ENCODE assay signal across 18 cellular contexts in genomic region chr1:214494706-214495105, GRCh38. TPM values are rescaled to one million over a fixed set of nuclear protein-coding genes. Genes with fewer than 3 reads are reported as not detected.
A peak's percentile ranks its signal among the peaks of the same experiment; 100 is the strongest.
DNase-seq lines count a peak whose midpoint lies in the region; FAIRE-seq and TF ChIP-seq lines count a peak whose summit lies in the region.
"Had no signal": no experiment of that assay in that cellular context is flagged by ENCODE, and none has a peak within 500 bp of the region (broad histone marks: within the 10 kb centered on the region; RNA-seq: fewer than 3 reads in every experiment).

No MANE protein-coding gene starts in this region.

- H3K9me3 ChIP-seq in astrocyte (ENCODE audit: insufficient read depth, low read depth, low read length): no peaks in the 10 kb centered on the region
- no peaks in the 10 kb centered on the region for H3K9me3 ChIP-seq in mesenchymal stem cell (ENCODE audit: control insufficient read depth, low read length)
- H3K9me3 ChIP-seq: colonic mucosa, ovary had no signal

- H4K91ac ChIP-seq in mesenchymal stem cell (ENCODE audit: low read length): no peak overlapping the region

- TF ChIP-seq CTCF in astrocyte (IDR thresholded peaks at IDR 0.05; ENCODE audit: insufficient read depth, low read depth, low read length): no peak

- WGBS in mesenchymal stem cell: 29% methylated on average over 2 of the region's 2 CpGs

- peaks cover 3% of the 10 kb centered on the region for H3K36me3 Mint-ChIP-seq in astrocyte (ENCODE audit: low read depth, unreplicated experiment)
- H3K36me3 Mint-ChIP-seq: activated naive CD8-positive, alpha-beta T cell treated with anti-CD3 and anti-CD28 coated beads, Interleukin-2, amount 10 ng/mL, durations not matched to agents 7 days and 5 days; memory B cell had no signal

- H3K23ac ChIP-seq in mesenchymal stem cell (ENCODE audit: low read length in 2 of 2): no peak overlapping the region

- H2BK5ac ChIP-seq in mesenchymal stem cell (ENCODE audit: low read depth, low read length, poor library complexity, severe bottlenecking): no peak overlapping the region

- no peak overlapping the region for H2AFZ ChIP-seq in ACC112 (ENCODE audit: low read length, unreplicated experiment)
- no peak overlapping the region for H2AFZ ChIP-seq in astrocyte (ENCODE audit: low read depth, low read length)
- H2AFZ ChIP-seq in mesenchymal stem cell (ENCODE audit: low read depth, low read length): no peak overlapping the region

- H3K4me1 Mint-ChIP-seq in astrocyte (ENCODE audit: low read depth, unreplicated experiment): peaks cover 65% of the 10 kb centered on the region
- H3K4me1 Mint-ChIP-seq: activated naive CD8-positive, alpha-beta T cell treated with anti-CD3 and anti-CD28 coated beads, Interleukin-2, amount 10 ng/mL, durations not matched to agents 7 days and 5 days; memory B cell had no signal

- H3K27me3 ChIP-seq in ACC112 (ENCODE audit: insufficient read depth, low read length): no peaks in the 10 kb centered on the region
- H3K27me3 ChIP-seq in astrocyte (ENCODE audit: insufficient read depth, low read length): no peaks in the 10 kb centered on the region
- no peaks in the 10 kb centered on the region for H3K27me3 ChIP-seq in mesenchymal stem cell (ENCODE audit: control insufficient read depth in 1 of 2, insufficient read depth in 1 of 2, low read length in 2 of 2)
- H3K27me3 ChIP-seq: colonic mucosa, ovary had no signal

- peak; percentile 80 for FAIRE-seq in astrocyte (lab: Jason Lieb, UNC)

- peak overlapping the region; percentile 64 for H3K27ac Mint-ChIP-seq in astrocyte (ENCODE audit: unreplicated experiment)
- H3K27ac Mint-ChIP-seq: activated naive CD8-positive, alpha-beta T cell treated with anti-CD3 and anti-CD28 coated beads, Interleukin-2, amount 10 ng/mL, durations not matched to agents 7 days and 5 days; memory B cell had no signal

- H3K4me1 ChIP-seq in ACC112 (ENCODE audit: control insufficient read depth, insufficient read depth, low read length, unreplicated experiment) (peaks cover 29% of the 10 kb centered on the region), astrocyte (ENCODE audit: insufficient read depth, low read length) (peaks cover 20% of the 10 kb centered on the region), mesenchymal stem cell (ENCODE audit: control insufficient read depth, insufficient read depth, low read depth, low read length) (peaks cover 14% of the 10 kb centered on the region)
- H3K4me1 ChIP-seq: colonic mucosa had no signal

- no peak overlapping the region for H3K4me3 Mint-ChIP-seq in astrocyte (ENCODE audit: unreplicated experiment)
- H3K4me3 Mint-ChIP-seq: activated naive CD8-positive, alpha-beta T cell treated with anti-CD3 and anti-CD28 coated beads, Interleukin-2, amount 10 ng/mL, durations not matched to agents 7 days and 5 days; memory B cell had no signal

- DNase-seq in HT1080 (ENCODE audit: low read depth) (peak; percentile 80), astrocyte (ENCODE audit: low read depth) (peak; percentile 83), mesenchymal stem cell (no peak), T-helper 2 cell (no peak), NCI-H526 (lab: John Stamatoyannopoulos, UW) (no peak), HuH-7 (ENCODE audit: low spot score) (no peak)
- DNase-seq in activated T-cell treated with anti-CD3 and anti-CD28 coated beads, Interleukin-2, amount 50 U/mL, for 1 hour: no peak
- DNase-seq: activated CD4-positive, CD25-positive, alpha-beta regulatory T cell; activated CD8-positive, alpha-beta memory T cell treated with anti-CD3 and anti-CD28 coated beads, Interleukin-2, amount 50 U/mL, for 48 hours; activated naive CD8-positive, alpha-beta T cell treated with anti-CD3 and anti-CD28 coated beads, Interleukin-2, amount 10 ng/mL, durations not matched to agents 7 days and 5 days; colonic mucosa; DMS 273 treated with DMSO at 0.1 percent for 48 hours; NCI-H1092 treated with DMSO at 0.1 percent for 48 hours; NCI-H2227 treated with DMSO at 0.1 percent for 48 hours; ovary; stimulated activated CD4-positive, alpha-beta T cell treated with anti-CD3 and anti-CD28 coated beads, Interleukin-15, amount 100 ng/mL, for 24 hours had no signal

- H3K27ac ChIP-seq in ACC112 (ENCODE audit: low read depth, low read length) (peak overlapping the region; percentile 12; the same call in 1 of the 2 replicates), astrocyte (ENCODE audit: low read depth, low read length) (peak overlapping the region; percentile 54), mesenchymal stem cell (ENCODE audit: low read length, poor library complexity, severe bottlenecking) (peak overlapping the region; percentile 76)
- H3K27ac ChIP-seq: colonic mucosa, ovary had no signal

- no peaks in the 10 kb centered on the region for H3K9me3 Mint-ChIP-seq in astrocyte (ENCODE audit: unreplicated experiment)
- H3K9me3 Mint-ChIP-seq: activated naive CD8-positive, alpha-beta T cell treated with anti-CD3 and anti-CD28 coated beads, Interleukin-2, amount 10 ng/mL, durations not matched to agents 7 days and 5 days; memory B cell had no signal

- H4K20me1 ChIP-seq in astrocyte (ENCODE audit: insufficient read depth, low read length): peaks cover 71% of the 10 kb centered on the region

- no peak overlapping the region for H4K8ac ChIP-seq in mesenchymal stem cell (ENCODE audit: low read length)

- no peak overlapping the region for H2AK5ac ChIP-seq in mesenchymal stem cell (ENCODE audit: low read length, severe bottlenecking)

- H3K14ac ChIP-seq in mesenchymal stem cell (ENCODE audit: low read length in 2 of 2): no peak overlapping the region

- no peak overlapping the region for H2BK12ac ChIP-seq in mesenchymal stem cell (ENCODE audit: low read length in 2 of 2)

- H3K27me3 Mint-ChIP-seq in astrocyte (ENCODE audit: low read depth, unreplicated experiment): no peaks in the 10 kb centered on the region

- peak overlapping the region; percentile 54 for H3K4me2 ChIP-seq in astrocyte (ENCODE audit: low read length)
- H3K4me2 ChIP-seq in mesenchymal stem cell (ENCODE audit: low read length, poor library complexity, severe bottlenecking): no peak overlapping the region

- no peak overlapping the region for H2BK120ac ChIP-seq in mesenchymal stem cell (ENCODE audit: low read depth, low read length)

- H3K4me3 ChIP-seq in ACC112 (ENCODE audit: low read depth, low read length) (no peak overlapping the region), astrocyte (ENCODE audit: insufficient read depth, low read depth, low read length) (no peak overlapping the region), mesenchymal stem cell (ENCODE audit: insufficient read depth in 1 of 2, low read depth in 1 of 2, low read length in 2 of 2) (no peak overlapping the region)
- H3K4me3 ChIP-seq: colonic mucosa, ovary had no signal

- H3K79me1 ChIP-seq in mesenchymal stem cell (replicated peaks; ENCODE audit: low read length, poor library complexity, severe bottlenecking): no peaks in the 10 kb centered on the region

- H2BK15ac ChIP-seq in mesenchymal stem cell (ENCODE audit: low read depth, poor library complexity, severe bottlenecking): no peak overlapping the region

- H3K4ac ChIP-seq in mesenchymal stem cell (ENCODE audit: low read depth in 1 of 2, low read length in 2 of 2): no peak overlapping the region

- H3K36me3 ChIP-seq in ACC112 (ENCODE audit: insufficient read depth, low read length) (no peaks in the 10 kb centered on the region), astrocyte (ENCODE audit: insufficient read depth, low read length) (no peaks in the 10 kb centered on the region), mesenchymal stem cell (ENCODE audit: control insufficient read depth in 1 of 2, insufficient read depth in 2 of 2, low read depth in 1 of 2, low read length in 2 of 2) (peaks cover 0 to 11% of the 10 kb centered on the region in 2 experiments)
- H3K36me3 ChIP-seq: colonic mucosa, ovary had no signal

- H3K9ac ChIP-seq in astrocyte (ENCODE audit: low read length): no peak overlapping the region
- H3K9ac ChIP-seq in mesenchymal stem cell (ENCODE audit: low read length): no peak overlapping the region

- peaks cover 84% of the 10 kb centered on the region for H3K79me2 ChIP-seq in ACC112 (ENCODE audit: control insufficient read depth, insufficient read depth, low read length, unreplicated experiment)
- peaks cover 98% of the 10 kb centered on the region for H3K79me2 ChIP-seq in astrocyte (ENCODE audit: insufficient read depth, low read length)

- no peak overlapping the region for H3K18ac ChIP-seq in mesenchymal stem cell (ENCODE audit: low read depth in 1 of 2, low read length in 2 of 2)

RNA-seq across cellular contexts. Expression of gene PTPN14, which starts 56.7 kb away (rescaled TPM):
- 47.5 and 63.0 TPM in 2 replicates for total RNA-seq in HT1080 (2014; rRNA removed; shearing (Covaris generic))
- polyA plus RNA-seq in HT1080 (2015; cell fraction: cytosol; rRNA removed): 45.8 and 70.0 TPM in 2 replicates
- 104 and 120 TPM in 2 replicates for polyA plus RNA-seq in HT1080 (2015; cell fraction: nucleus; rRNA removed)
- total RNA-seq in astrocyte: 154 and 177 TPM in 2 replicates
- polyA plus RNA-seq in mesenchymal stem cell (2013, experiment 1 of 2): 18.6 TPM
- 18.0 TPM for polyA plus RNA-seq in mesenchymal stem cell (2013, experiment 2 of 2)

Comparison
In these comparisons a context has a peak if more than half of its experiments do, and no peak if none do; other contexts are left out.
1. H3K27ac ChIP-seq: peak in every context shown above with its lines; median percentile 76 in mesenchymal stem cell; 54 in astrocyte; 12 in ACC112.
2. DNase-seq: peak in HT1080 (single experiment) and astrocyte (single experiment); none in mesenchymal stem cell (single experiment), activated T-cell treated with anti-CD3 and anti-CD28 coated beads, Interleukin-2, amount 50 U/mL, for 1 hour (single experiment), T-helper 2 cell (0 of 5), NCI-H526 (0 of 2) and HuH-7 (single experiment).